19 cellular contexts compared by ENCODE assay signal in the genomic region with DNA sequence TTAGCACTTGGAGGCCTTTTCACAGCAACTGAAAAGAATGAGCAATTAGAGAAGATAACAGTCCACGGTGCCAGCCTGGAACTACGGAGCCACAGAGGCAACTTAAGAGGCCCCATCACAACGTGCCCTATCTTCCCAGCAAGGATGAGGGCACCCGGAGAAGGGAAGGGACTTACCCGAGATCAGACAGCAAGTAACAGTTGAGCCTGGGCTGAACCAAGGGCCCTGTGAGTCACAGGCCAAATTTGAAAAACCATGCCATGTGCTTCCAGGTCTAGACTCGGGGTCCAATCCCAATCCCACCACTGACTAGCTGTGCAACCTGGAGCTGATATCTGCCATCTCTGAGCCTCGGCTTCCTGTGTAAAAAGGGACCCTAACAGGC. TPM values are rescaled to one million over a fixed set of nuclear protein-coding genes. Genes with fewer than 3 reads are reported as not detected.
A peak's percentile ranks its signal among the peaks of the same experiment; 100 is the strongest.
DNase-seq lines count a peak whose midpoint lies in the region; ATAC-seq, FAIRE-seq and TF ChIP-seq lines count a peak whose summit lies in the region.
"Had no signal": no experiment of that assay in that cellular context is flagged by ENCODE, and none has a peak within 500 bp of the region (broad histone marks: within the 10 kb centered on the region; RNA-seq: fewer than 3 reads in every experiment).

No MANE protein-coding gene starts in this region.

- H4K91ac ChIP-seq in neuronal stem cell (ENCODE audit: low read depth, low read length, poor library complexity), result no peak overlapping the region

- H3K4me1 ChIP-seq in BLaER1 (peaks cover 94% of the 10 kb centered on the region), adrenal gland (replicated peaks in 1 of 2) (peaks cover 38 to 66% of the 10 kb centered on the region in 2 donors), neuronal stem cell (ENCODE audit: control insufficient read depth in 2 of 2, insufficient read depth in 1 of 2, low read depth in 1 of 2, low read length in 2 of 2) (peaks cover 27 to 39% of the 10 kb centered on the region in 2 donors)

- H3K36me3 Mint-ChIP-seq in T-helper 1 cell treated with Interleukin-12 subunit alpha and Interleukin-12 subunit beta and Interleukin-4 antibody, amounts not matched to agents 30 μg/mL and 1 μg/mL, for 36 hours (ENCODE audit: low read depth), result peaks cover 22% of the 10 kb centered on the region

- intact Hi-C loops in adrenal gland (cut with DNase I), result no loop called here

- no peak overlapping the region for H3K4ac ChIP-seq in neuronal stem cell (ENCODE audit: low read length)

- no peak overlapping the region for H4K8ac ChIP-seq in neuronal stem cell (ENCODE audit: low read depth, low read length)

- peak overlapping the region; percentile 90 for H3K4me2 ChIP-seq in BLaER1
- no peak overlapping the region for H3K4me2 ChIP-seq in neuronal stem cell (ENCODE audit: insufficient read depth, low read length, poor library complexity, severe bottlenecking)
- H3K4me2 ChIP-seq: GM23338 had no signal

- peak overlapping the region; percentile 86 for H3K27ac ChIP-seq in BLaER1
- H3K27ac ChIP-seq in adrenal gland, result peak overlapping the region; percentile 36 to 71 (median 66)
- no peak overlapping the region for H3K27ac ChIP-seq in neuronal stem cell (replicated peaks; ENCODE audit: low read length)
- H3K27ac ChIP-seq: 22Rv1 had no signal

- TF ChIP-seq CTCF in adrenal gland (IDR thresholded peaks at IDR 0.05), result no peak

- no peak overlapping the region for H2AK5ac ChIP-seq in neuronal stem cell (ENCODE audit: low read depth, low read length)

- H3K27me3 ChIP-seq in BLaER1, result peaks cover 23% of the 10 kb centered on the region
- no peaks in the 10 kb centered on the region for H3K27me3 ChIP-seq in adrenal gland
- H3K27me3 ChIP-seq in neuronal stem cell (ENCODE audit: control insufficient read depth in 3 of 3, insufficient read depth in 3 of 3, low read depth in 1 of 3, low read length in 3 of 3), result no peaks in the 10 kb centered on the region
- H3K27me3 ChIP-seq: sigmoid colon had no signal

- H3K36me3 ChIP-seq in BLaER1, result peaks cover 50% of the 10 kb centered on the region
- H3K36me3 ChIP-seq in adrenal gland (replicated peaks in 1 of 2), result no peaks in the 10 kb centered on the region
- H3K36me3 ChIP-seq in neuronal stem cell (replicated peaks in 1 of 2; ENCODE audit: control insufficient read depth in 2 of 2, insufficient read depth in 2 of 2, low read length in 2 of 2), result peaks cover 0 to 14% of the 10 kb centered on the region in 2 donors

- WGBS in adrenal gland, 4 donors, result 73 to 85% (median 74%) methylated on average over 6 to 7 of the region's 7 CpGs
- WGBS in neuronal stem cell (ENCODE audit: extremely low coverage in 2 of 2, insufficient read length in 2 of 2, insufficient replicate concordance in 1 of 2), 2 donors, result no CpG with 5 or more reads among the region's 7 CpGs

- H3K4me3 Mint-ChIP-seq in T-helper 1 cell treated with Interleukin-12 subunit alpha and Interleukin-12 subunit beta and Interleukin-4 antibody, amounts not matched to agents 30 μg/mL and 1 μg/mL, for 36 hours, result no peak overlapping the region
- H3K4me3 Mint-ChIP-seq: central memory CD8-positive, alpha-beta T cell; endodermal cell; GM23338 had no signal

- DNase-seq in T-helper 1 cell, result no peak
- no peak for DNase-seq in adrenal gland
- no peak for DNase-seq in neuronal stem cell (ENCODE audit: low spot score)
- no peak for DNase-seq in GM19239 (ENCODE audit: insufficient read length, low spot score)
- no peak for DNase-seq in NCI-H146 treated with DMSO at 0.1 percent for 48 hours (lab: John Stamatoyannopoulos, UW; ENCODE audit: unreplicated experiment)
- DNase-seq: endodermal cell; KG1; NCI-H526 treated with DMSO at 0.1 percent for 48 hours; SIG-M5; sigmoid colon; stimulated activated CD4-positive, alpha-beta T cell treated with anti-CD3 and anti-CD28 coated beads, Interleukin-4, amount 100 ng/mL, for 1 hour; T-helper 9 cell had no signal

- peaks cover 18% of the 10 kb centered on the region; the same call in 1 of the 2 replicates for H4K20me1 ChIP-seq in BLaER1

- peak overlapping the region; percentile 12 for H3K23ac ChIP-seq in neuronal stem cell (ENCODE audit: low read depth, low read length, poor library complexity)

- no peak for FAIRE-seq in GM19239 (lab: Jason Lieb, UNC)

- H2AFZ ChIP-seq in neuronal stem cell (ENCODE audit: low read length), result no peak overlapping the region
- H2AFZ ChIP-seq: GM23338 had no signal

- H3K79me1 ChIP-seq in neuronal stem cell (ENCODE audit: low read depth, low read length), result no peaks in the 10 kb centered on the region

- no peak overlapping the region for H3K4me3 ChIP-seq in BLaER1
- H3K4me3 ChIP-seq in adrenal gland, result no peak overlapping the region
- no peak overlapping the region for H3K4me3 ChIP-seq in neuronal stem cell (ENCODE audit: low read length in 2 of 2)
- H3K4me3 ChIP-seq: GM23338, sigmoid colon had no signal

- TF ChIP-seq POLR2A in adrenal gland (IDR thresholded peaks at IDR 0.05), result no peak

- H3K27ac Mint-ChIP-seq in T-helper 1 cell treated with Interleukin-12 subunit alpha and Interleukin-12 subunit beta and Interleukin-4 antibody, amounts not matched to agents 30 μg/mL and 1 μg/mL, for 36 hours, result peak overlapping the region; percentile 31
- H3K27ac Mint-ChIP-seq: endodermal cell, GM23338 had no signal

- H2BK15ac ChIP-seq in neuronal stem cell (ENCODE audit: low read length), result no peak overlapping the region

- H3K18ac ChIP-seq in neuronal stem cell (ENCODE audit: low read length), result peak overlapping the region; percentile 36

- peaks cover 39% of the 10 kb centered on the region for H3K4me1 Mint-ChIP-seq in T-helper 1 cell treated with Interleukin-12 subunit alpha and Interleukin-12 subunit beta and Interleukin-4 antibody, amounts not matched to agents 30 μg/mL and 1 μg/mL, for 36 hours (ENCODE audit: low read depth)

- no peak overlapping the region for H3K14ac ChIP-seq in neuronal stem cell (ENCODE audit: low read length)

- H3K9me3 Mint-ChIP-seq in T-helper 1 cell treated with Interleukin-12 subunit alpha and Interleukin-12 subunit beta and Interleukin-4 antibody, amounts not matched to agents 30 μg/mL and 1 μg/mL, for 36 hours, result no peaks in the 10 kb centered on the region
- H3K9me3 Mint-ChIP-seq: central memory CD8-positive, alpha-beta T cell; endodermal cell; GM23338 had no signal

- H2BK5ac ChIP-seq in neuronal stem cell (ENCODE audit: low read length), result no peak overlapping the region

- H3K27me3 Mint-ChIP-seq in T-helper 1 cell treated with Interleukin-12 subunit alpha and Interleukin-12 subunit beta and Interleukin-4 antibody, amounts not matched to agents 30 μg/mL and 1 μg/mL, for 36 hours (ENCODE audit: low read depth), result no peaks in the 10 kb centered on the region
- H3K27me3 Mint-ChIP-seq: central memory CD8-positive, alpha-beta T cell had no signal

- H2BK12ac ChIP-seq in neuronal stem cell (ENCODE audit: low read length), result no peak overlapping the region

- H3K9ac ChIP-seq in BLaER1 (no peak overlapping the region; the same call in 1 of the 2 replicates), neuronal stem cell (ENCODE audit: low read depth, low read length, poor library complexity) (no peak overlapping the region)

- no peaks in the 10 kb centered on the region for H3K9me3 ChIP-seq in BLaER1
- H3K9me3 ChIP-seq in adrenal gland (replicated peaks in 1 of 3), result no peaks in the 10 kb centered on the region
- no peaks in the 10 kb centered on the region for H3K9me3 ChIP-seq in neuronal stem cell (replicated peaks in 1 of 2; ENCODE audit: control insufficient read depth in 2 of 2, insufficient read depth in 1 of 2, low read depth in 1 of 2, low read length in 2 of 2)
- H3K9me3 ChIP-seq: sigmoid colon had no signal

- ATAC-seq in HG03135 (IDR thresholded peaks at IDR 0.05; ENCODE audit: unreplicated experiment), result no peak
- ATAC-seq: activated CD4-positive, CD25-positive, alpha-beta regulatory T cell treated with anti-CD3 and anti-CD28 coated beads, Interleukin-2, amount 50 U/mL, for 24 hours; GM23338 had no signal

- H2BK120ac ChIP-seq in neuronal stem cell (ENCODE audit: low read depth, low read length), result no peak overlapping the region

RNA-seq across cellular contexts. Expression of gene PITPNM2, which starts 42.2 kb away (rescaled TPM):
- total RNA-seq in adrenal gland, result 10 to 100 TPM; 15.5 to 57.4 (median 28.4) TPM
- polyA plus RNA-seq in adrenal gland, result 10 to 100 TPM; 13.2 to 33.9 (median 18.3) TPM
- 1.3 TPM for polyA plus RNA-seq in neuronal stem cell (2013, experiment 1 of 2)
- polyA plus RNA-seq in neuronal stem cell (2013, experiment 2 of 2), result 1.3 TPM
